ENCODE assay signal across 13 cellular contexts in genomic region chr17:8741771-8742170, GRCh38. TPM values are rescaled to one million over a fixed set of nuclear protein-coding genes. Genes with fewer than 3 reads are reported as not detected.
DNase-seq lines count a peak whose midpoint lies in the region; ATAC-seq and TF ChIP-seq lines count a peak whose summit lies in the region.
"Had no signal": no experiment of that assay in that cellular context is flagged by ENCODE, and none has a peak within 500 bp of the region (broad histone marks: within the 10 kb centered on the region; RNA-seq: fewer than 3 reads in every experiment).

No MANE protein-coding gene starts in this region.

- intact Hi-C loops in CD8-positive, alpha-beta T cell (cut with DNase I, micrococcal nuclease) = loop anchor here (10.0 kb wide), 3 partner anchors 627 to 687 kb away; partner anchors contain the start of gene ALOXE3 (in 1 of the 2)
- intact Hi-C loops in gastrocnemius medialis (cut with DNase I; ENCODE audit: low total_unique reads) = loop anchor here (10.0 kb wide), 1 partner anchor 167 kb away; no protein-coding TSS in a partner anchor

- H3K4me1 ChIP-seq in CD8-positive, alpha-beta T cell (ENCODE audit: insufficient read depth, low read length) = peaks cover 21% of the 10 kb centered on the region
- peaks cover 0 to 10% of the 10 kb centered on the region in 2 donors for H3K4me1 ChIP-seq in gastrocnemius medialis

- in situ Hi-C loops in gastrocnemius medialis (cut with MboI; ENCODE audit: low sequenced_read_pairs in 4 of 4) = loop anchor here in 3 of 4 donors (10.0 to 25.0 kb wide), 3 partner anchors 154 to 327 kb away; no protein-coding TSS in a partner anchor

- H3K36me3 Mint-ChIP-seq in CD8-positive, alpha-beta T cell = no peaks in the 10 kb centered on the region
- no peaks in the 10 kb centered on the region for H3K36me3 Mint-ChIP-seq in chondrocyte (ENCODE audit: low read depth)
- no peaks in the 10 kb centered on the region for H3K36me3 Mint-ChIP-seq in naive thymus-derived CD8-positive, alpha-beta T cell
- H3K36me3 Mint-ChIP-seq: CD4-positive, CD25-positive, alpha-beta regulatory T cell had no signal

- POLR2A ChIA-PET in CD8-positive, alpha-beta T cell (lab: Charles Lee) = interaction anchor here (0.7 kb wide), 1 partner anchor 160 kb away, joined by 4 read pairs; no protein-coding TSS in a partner anchor
- POLR2A ChIA-PET in naive thymus-derived CD8-positive, alpha-beta T cell (lab: Charles Lee) = interaction anchor here (1.1 kb wide), 1 partner anchor 9 kb away, joined by 3 read pairs; no protein-coding TSS in a partner anchor

- no peak overlapping the region for H3K4me3 ChIP-seq in CD8-positive, alpha-beta T cell (ENCODE audit: low read depth, low read length)
- H3K4me3 ChIP-seq in gastrocnemius medialis = no peak overlapping the region

- H3K9me3 ChIP-seq in CD8-positive, alpha-beta T cell (ENCODE audit: low read length) = no peaks in the 10 kb centered on the region
- H3K9me3 ChIP-seq in gastrocnemius medialis = no peaks in the 10 kb centered on the region

- H3K27me3 ChIP-seq in CD8-positive, alpha-beta T cell (ENCODE audit: insufficient read depth, low read length) = no peaks in the 10 kb centered on the region
- H3K27me3 ChIP-seq in gastrocnemius medialis = peaks cover 0 to 5% (median 2%) of the 10 kb centered on the region in 3 donors

- H3K27ac ChIP-seq in CD8-positive, alpha-beta T cell (ENCODE audit: low read depth, low read length) = no peak overlapping the region
- no peak overlapping the region for H3K27ac ChIP-seq in gastrocnemius medialis

- no peak for TF ChIP-seq POLR2A in gastrocnemius medialis (IDR thresholded peaks at IDR 0.05)

- peaks cover 25% of the 10 kb centered on the region for H3K4me1 Mint-ChIP-seq in CD8-positive, alpha-beta T cell (ENCODE audit: low read depth)
- peaks cover 19% of the 10 kb centered on the region for H3K4me1 Mint-ChIP-seq in chondrocyte (ENCODE audit: low read depth)
- peaks cover 15 to 39% (median 30%) of the 10 kb centered on the region in 4 donors for H3K4me1 Mint-ChIP-seq in naive thymus-derived CD8-positive, alpha-beta T cell

- H3K36me3 ChIP-seq in CD8-positive, alpha-beta T cell (ENCODE audit: insufficient read depth, low read length) = no peaks in the 10 kb centered on the region
- H3K36me3 ChIP-seq in gastrocnemius medialis = no peaks in the 10 kb centered on the region

- H3K4me3 Mint-ChIP-seq in CD8-positive, alpha-beta T cell = no peak overlapping the region
- no peak overlapping the region for H3K4me3 Mint-ChIP-seq in chondrocyte (ENCODE audit: unreplicated experiment)
- H3K4me3 Mint-ChIP-seq in naive thymus-derived CD8-positive, alpha-beta T cell = peak overlapping the region in 3 of 10 donors; percentile 26 to 30 (median 28)

- H3K9me3 Mint-ChIP-seq in CD8-positive, alpha-beta T cell = no peaks in the 10 kb centered on the region
- H3K9me3 Mint-ChIP-seq in chondrocyte (ENCODE audit: low read depth) = no peaks in the 10 kb centered on the region
- no peaks in the 10 kb centered on the region for H3K9me3 Mint-ChIP-seq in naive thymus-derived CD8-positive, alpha-beta T cell

- CTCF ChIA-PET in CD8-positive, alpha-beta T cell (lab: Charles Lee) = interaction anchor here (0.7 to 2.0 kb wide), 5 partner anchors 9 to 358 kb away, joined by 3 to 10 read pairs (median 4); no protein-coding TSS in a partner anchor

- ATAC-seq in CD8-positive, alpha-beta T cell = no peak
- ATAC-seq in naive thymus-derived CD8-positive, alpha-beta T cell = no peak
- ATAC-seq in gastrocnemius medialis = no peak
- ATAC-seq: HCT116, HepG2 had no signal

- no peak for DNase-seq in CD8-positive, alpha-beta T cell
- peak; percentile 8 for DNase-seq in chondrocyte (ENCODE audit: low spot score)
- no peak for DNase-seq in naive thymus-derived CD8-positive, alpha-beta T cell
- DNase-seq in A172 (ENCODE audit: low spot score) = no peak
- no peak for DNase-seq in GM19240 (ENCODE audit: insufficient read length, low spot score)
- DNase-seq in gastrocnemius medialis = no peak
- DNase-seq: CD4-positive, CD25-positive, alpha-beta regulatory T cell; DMS79 had no signal

- no peak for TF ChIP-seq CTCF in CD8-positive, alpha-beta T cell (IDR thresholded peaks at IDR 0.05)
- TF ChIP-seq CTCF in chondrocyte (IDR thresholded peaks at IDR 0.05) (no peak), gastrocnemius medialis (IDR thresholded peaks at IDR 0.05 in 4 of 5, conservative IDR thresholded peaks at IDR 0.05 in 1 of 5) (no peak)

- peak overlapping the region; percentile 41 for H3K27ac Mint-ChIP-seq in CD8-positive, alpha-beta T cell
- no peak overlapping the region for H3K27ac Mint-ChIP-seq in chondrocyte (ENCODE audit: unreplicated experiment)
- peak overlapping the region in 6 of 10 donors; percentile 8 to 79 (median 46) for H3K27ac Mint-ChIP-seq in naive thymus-derived CD8-positive, alpha-beta T cell
- H3K27ac Mint-ChIP-seq: CD4-positive, CD25-positive, alpha-beta regulatory T cell had no signal

- H3K27me3 Mint-ChIP-seq in CD8-positive, alpha-beta T cell (ENCODE audit: low read depth) = no peaks in the 10 kb centered on the region
- H3K27me3 Mint-ChIP-seq in chondrocyte (ENCODE audit: low read depth) = peaks cover under 1% of the 10 kb centered on the region
- no peaks in the 10 kb centered on the region for H3K27me3 Mint-ChIP-seq in naive thymus-derived CD8-positive, alpha-beta T cell
- H3K27me3 Mint-ChIP-seq: CD4-positive, CD25-positive, alpha-beta regulatory T cell had no signal

RNA-seq across cellular contexts. Expression of gene CCDC42, which starts 2.9 kb away (rescaled TPM):
- total RNA-seq in CD8-positive, alpha-beta T cell = under 1 TPM; 0.50 to 0.62 TPM
- total RNA-seq in chondrocyte = not detected in 3 replicates
- total RNA-seq in naive thymus-derived CD8-positive, alpha-beta T cell = under 1 TPM; 0.44 to 0.66 TPM
- not detected for polyA plus RNA-seq in naive thymus-derived CD8-positive, alpha-beta T cell
- total RNA-seq in A172 (2014; rRNA removed; shearing (Covaris generic)) = not detected in 2 replicates
- total RNA-seq in gastrocnemius medialis = not detected
- total RNA-seq: A673; CD4-positive, CD25-positive, alpha-beta regulatory T cell; HepG2 had no signal
- polyA plus RNA-seq: BJ, HepG2 had no signal

RNA-seq across cellular contexts. Expression of gene SPDYE4, which starts 16.6 kb away (rescaled TPM):
- total RNA-seq in CD8-positive, alpha-beta T cell = not detected
- total RNA-seq in chondrocyte = not detected in 3 replicates
- not detected for total RNA-seq in naive thymus-derived CD8-positive, alpha-beta T cell
- not detected for polyA plus RNA-seq in naive thymus-derived CD8-positive, alpha-beta T cell
- total RNA-seq in A172 (2014; rRNA removed; shearing (Covaris generic)) = not detected in 2 replicates
- total RNA-seq in gastrocnemius medialis = not detected
- total RNA-seq: A673; CD4-positive, CD25-positive, alpha-beta regulatory T cell; H4; HepG2 had no signal
- polyA plus RNA-seq: BJ; CD4-positive, CD25-positive, alpha-beta regulatory T cell; HepG2 had no signal

RNA-seq across cellular contexts. Expression of gene MFSD6L, which starts 57.4 kb away (rescaled TPM):
- total RNA-seq in CD8-positive, alpha-beta T cell = not detected
- not detected in 3 replicates for total RNA-seq in chondrocyte
- total RNA-seq in naive thymus-derived CD8-positive, alpha-beta T cell = under 1 TPM in 1 of 2 experiments, not detected in 1; 0.26 TPM
- polyA plus RNA-seq in naive thymus-derived CD8-positive, alpha-beta T cell = not detected
- not detected in 2 replicates for total RNA-seq in A172 (2014; rRNA removed; shearing (Covaris generic))
- not detected for total RNA-seq in gastrocnemius medialis
- total RNA-seq: A673; CD4-positive, CD25-positive, alpha-beta regulatory T cell; H4; HepG2 had no signal
- polyA plus RNA-seq: BJ; CD4-positive, CD25-positive, alpha-beta regulatory T cell; HepG2 had no signal
